1 cellular context compared by ENCODE assay signal in the genomic region with DNA sequence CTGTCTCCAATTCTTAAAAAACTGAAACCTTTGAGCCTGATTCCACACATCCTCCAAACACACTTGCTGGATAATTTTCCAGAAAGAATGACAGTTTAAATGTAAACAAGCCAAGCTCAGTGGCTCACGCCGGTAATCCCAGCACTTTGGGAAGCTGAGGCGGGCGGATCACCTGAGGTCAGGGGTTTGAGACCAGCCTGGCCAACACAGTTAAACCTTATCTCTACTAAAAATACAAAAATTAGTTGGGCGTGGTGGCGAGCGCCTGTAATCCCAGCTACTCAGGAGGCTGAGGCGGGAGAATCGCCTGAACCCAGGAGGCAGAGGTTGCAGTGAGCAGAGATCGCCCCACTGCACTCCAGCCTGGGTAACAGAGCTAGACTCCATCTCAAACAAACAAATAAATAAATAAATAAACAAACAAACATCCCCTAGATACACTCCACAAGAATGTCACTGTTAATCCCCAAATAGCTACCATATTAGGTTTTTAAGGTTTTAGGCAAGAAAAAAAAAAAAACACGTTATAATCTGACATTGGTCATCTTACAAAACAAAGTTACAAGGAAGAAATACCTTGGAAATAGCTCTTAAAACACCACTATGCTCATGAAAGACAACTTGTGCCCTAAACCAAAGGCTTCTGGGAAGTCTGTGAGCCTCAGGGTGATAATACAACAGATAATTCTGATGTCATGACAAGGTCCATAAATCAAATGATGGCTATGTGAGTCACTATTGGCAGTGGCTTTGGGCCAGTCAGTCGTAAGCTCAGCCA.
A peak's percentile ranks its signal among the peaks of the same experiment; 100 is the strongest.
TF ChIP-seq lines count a peak whose summit lies in the region.

No MANE protein-coding gene starts in this region.

TF ChIP-seq in HEK293, 187 proteins besides CTCF, POLR2A, EP300 and RAD21 (continued from another document):
- TF ChIP-seq, protein P1, sequence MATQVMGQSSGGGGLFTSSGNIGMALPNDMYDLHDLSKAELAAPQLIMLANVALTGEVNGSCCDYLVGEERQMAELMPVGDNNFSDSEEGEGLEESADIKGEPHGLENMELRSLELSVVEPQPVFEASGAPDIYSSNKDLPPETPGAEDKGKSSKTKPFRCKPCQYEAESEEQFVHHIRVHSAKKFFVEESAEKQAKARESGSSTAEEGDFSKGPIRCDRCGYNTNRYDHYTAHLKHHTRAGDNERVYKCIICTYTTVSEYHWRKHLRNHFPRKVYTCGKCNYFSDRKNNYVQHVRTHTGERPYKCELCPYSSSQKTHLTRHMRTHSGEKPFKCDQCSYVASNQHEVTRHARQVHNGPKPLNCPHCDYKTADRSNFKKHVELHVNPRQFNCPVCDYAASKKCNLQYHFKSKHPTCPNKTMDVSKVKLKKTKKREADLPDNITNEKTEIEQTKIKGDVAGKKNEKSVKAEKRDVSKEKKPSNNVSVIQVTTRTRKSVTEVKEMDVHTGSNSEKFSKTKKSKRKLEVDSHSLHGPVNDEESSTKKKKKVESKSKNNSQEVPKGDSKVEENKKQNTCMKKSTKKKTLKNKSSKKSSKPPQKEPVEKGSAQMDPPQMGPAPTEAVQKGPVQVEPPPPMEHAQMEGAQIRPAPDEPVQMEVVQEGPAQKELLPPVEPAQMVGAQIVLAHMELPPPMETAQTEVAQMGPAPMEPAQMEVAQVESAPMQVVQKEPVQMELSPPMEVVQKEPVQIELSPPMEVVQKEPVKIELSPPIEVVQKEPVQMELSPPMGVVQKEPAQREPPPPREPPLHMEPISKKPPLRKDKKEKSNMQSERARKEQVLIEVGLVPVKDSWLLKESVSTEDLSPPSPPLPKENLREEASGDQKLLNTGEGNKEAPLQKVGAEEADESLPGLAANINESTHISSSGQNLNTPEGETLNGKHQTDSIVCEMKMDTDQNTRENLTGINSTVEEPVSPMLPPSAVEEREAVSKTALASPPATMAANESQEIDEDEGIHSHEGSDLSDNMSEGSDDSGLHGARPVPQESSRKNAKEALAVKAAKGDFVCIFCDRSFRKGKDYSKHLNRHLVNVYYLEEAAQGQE (tag by site-specific recombination; IDR thresholded peaks at IDR 0.05): no peak
- TF ChIP-seq ZNF335 (tag by site-specific recombination; conservative IDR thresholded peaks at IDR 0.05) (0 out of 2 replicates have a peak, but pooled peaks have one; percentile 28), SP2 (tag by site-specific recombination; IDR thresholded peaks at IDR 0.05) (0 out of 2 replicates have a peak, but pooled peaks have one; percentile 9), ZNF76 (tag by site-specific recombination; IDR thresholded peaks at IDR 0.05; ENCODE audit: borderline replicate concordance, low read depth) (0 out of 2 replicates have a peak, but pooled peaks have one; percentile 41), ZNF23 (tag by site-specific recombination; IDR thresholded peaks at IDR 0.05; ENCODE audit: borderline replicate concordance) (no peak), KLF10 (tag by site-specific recombination; IDR thresholded peaks at IDR 0.05) (no peak), ZNF132 (tag by site-specific recombination; IDR thresholded peaks at IDR 0.05; ENCODE audit: borderline replicate concordance) (no peak), ZXDB (tag by site-specific recombination; IDR thresholded peaks at IDR 0.05) (peak; percentile 21; the same call in 1 of the 2 replicates), ZNF664 (tag by site-specific recombination; IDR thresholded peaks at IDR 0.05) (0 out of 2 replicates have a peak, but pooled peaks have one; percentile 16)
- TF ChIP-seq, protein P2, sequence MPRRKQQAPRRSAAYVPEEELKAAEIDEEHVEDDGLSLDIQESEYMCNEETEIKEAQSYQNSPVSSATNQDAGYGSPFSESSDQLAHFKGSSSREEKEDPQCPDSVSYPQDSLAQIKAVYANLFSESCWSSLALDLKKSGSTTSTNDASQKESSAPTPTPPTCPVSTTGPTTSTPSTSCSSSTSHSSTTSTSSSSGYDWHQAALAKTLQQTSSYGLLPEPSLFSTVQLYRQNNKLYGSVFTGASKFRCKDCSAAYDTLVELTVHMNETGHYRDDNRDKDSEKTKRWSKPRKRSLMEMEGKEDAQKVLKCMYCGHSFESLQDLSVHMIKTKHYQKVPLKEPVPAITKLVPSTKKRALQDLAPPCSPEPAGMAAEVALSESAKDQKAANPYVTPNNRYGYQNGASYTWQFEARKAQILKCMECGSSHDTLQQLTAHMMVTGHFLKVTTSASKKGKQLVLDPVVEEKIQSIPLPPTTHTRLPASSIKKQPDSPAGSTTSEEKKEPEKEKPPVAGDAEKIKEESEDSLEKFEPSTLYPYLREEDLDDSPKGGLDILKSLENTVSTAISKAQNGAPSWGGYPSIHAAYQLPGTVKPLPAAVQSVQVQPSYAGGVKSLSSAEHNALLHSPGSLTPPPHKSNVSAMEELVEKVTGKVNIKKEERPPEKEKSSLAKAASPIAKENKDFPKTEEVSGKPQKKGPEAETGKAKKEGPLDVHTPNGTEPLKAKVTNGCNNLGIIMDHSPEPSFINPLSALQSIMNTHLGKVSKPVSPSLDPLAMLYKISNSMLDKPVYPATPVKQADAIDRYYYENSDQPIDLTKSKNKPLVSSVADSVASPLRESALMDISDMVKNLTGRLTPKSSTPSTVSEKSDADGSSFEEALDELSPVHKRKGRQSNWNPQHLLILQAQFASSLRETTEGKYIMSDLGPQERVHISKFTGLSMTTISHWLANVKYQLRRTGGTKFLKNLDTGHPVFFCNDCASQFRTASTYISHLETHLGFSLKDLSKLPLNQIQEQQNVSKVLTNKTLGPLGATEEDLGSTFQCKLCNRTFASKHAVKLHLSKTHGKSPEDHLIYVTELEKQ (tag by site-specific recombination; IDR thresholded peaks at IDR 0.05; ENCODE audit: borderline replicate concordance): peak; percentile 34; the same call in 1 of the 2 replicates
- TF ChIP-seq, protein P3, sequence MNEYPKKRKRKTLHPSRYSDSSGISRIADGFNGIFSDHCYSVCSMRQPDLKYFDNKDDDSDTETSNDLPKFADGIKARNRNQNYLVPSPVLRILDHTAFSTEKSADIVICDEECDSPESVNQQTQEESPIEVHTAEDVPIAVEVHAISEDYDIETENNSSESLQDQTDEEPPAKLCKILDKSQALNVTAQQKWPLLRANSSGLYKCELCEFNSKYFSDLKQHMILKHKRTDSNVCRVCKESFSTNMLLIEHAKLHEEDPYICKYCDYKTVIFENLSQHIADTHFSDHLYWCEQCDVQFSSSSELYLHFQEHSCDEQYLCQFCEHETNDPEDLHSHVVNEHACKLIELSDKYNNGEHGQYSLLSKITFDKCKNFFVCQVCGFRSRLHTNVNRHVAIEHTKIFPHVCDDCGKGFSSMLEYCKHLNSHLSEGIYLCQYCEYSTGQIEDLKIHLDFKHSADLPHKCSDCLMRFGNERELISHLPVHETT (tag by site-specific recombination; IDR thresholded peaks at IDR 0.05): no peak
- TF ChIP-seq, protein P4, sequence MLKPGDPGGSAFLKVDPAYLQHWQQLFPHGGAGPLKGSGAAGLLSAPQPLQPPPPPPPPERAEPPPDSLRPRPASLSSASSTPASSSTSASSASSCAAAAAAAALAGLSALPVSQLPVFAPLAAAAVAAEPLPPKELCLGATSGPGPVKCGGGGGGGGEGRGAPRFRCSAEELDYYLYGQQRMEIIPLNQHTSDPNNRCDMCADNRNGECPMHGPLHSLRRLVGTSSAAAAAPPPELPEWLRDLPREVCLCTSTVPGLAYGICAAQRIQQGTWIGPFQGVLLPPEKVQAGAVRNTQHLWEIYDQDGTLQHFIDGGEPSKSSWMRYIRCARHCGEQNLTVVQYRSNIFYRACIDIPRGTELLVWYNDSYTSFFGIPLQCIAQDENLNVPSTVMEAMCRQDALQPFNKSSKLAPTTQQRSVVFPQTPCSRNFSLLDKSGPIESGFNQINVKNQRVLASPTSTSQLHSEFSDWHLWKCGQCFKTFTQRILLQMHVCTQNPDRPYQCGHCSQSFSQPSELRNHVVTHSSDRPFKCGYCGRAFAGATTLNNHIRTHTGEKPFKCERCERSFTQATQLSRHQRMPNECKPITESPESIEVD (tag by site-specific recombination; IDR thresholded peaks at IDR 0.05): peak; percentile 35; the same call in 1 of the 2 replicates
- TF ChIP-seq, protein P5, sequence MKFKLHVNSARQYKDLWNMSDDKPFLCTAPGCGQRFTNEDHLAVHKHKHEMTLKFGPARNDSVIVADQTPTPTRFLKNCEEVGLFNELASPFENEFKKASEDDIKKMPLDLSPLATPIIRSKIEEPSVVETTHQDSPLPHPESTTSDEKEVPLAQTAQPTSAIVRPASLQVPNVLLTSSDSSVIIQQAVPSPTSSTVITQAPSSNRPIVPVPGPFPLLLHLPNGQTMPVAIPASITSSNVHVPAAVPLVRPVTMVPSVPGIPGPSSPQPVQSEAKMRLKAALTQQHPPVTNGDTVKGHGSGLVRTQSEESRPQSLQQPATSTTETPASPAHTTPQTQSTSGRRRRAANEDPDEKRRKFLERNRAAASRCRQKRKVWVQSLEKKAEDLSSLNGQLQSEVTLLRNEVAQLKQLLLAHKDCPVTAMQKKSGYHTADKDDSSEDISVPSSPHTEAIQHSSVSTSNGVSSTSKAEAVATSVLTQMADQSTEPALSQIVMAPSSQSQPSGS (tag by site-specific recombination; IDR thresholded peaks at IDR 0.05; ENCODE audit: low read depth): peak; percentile 57; the same call in 1 of the 2 replicates
